ENCODE assay signal across 1 cellular context in the genomic region with DNA sequence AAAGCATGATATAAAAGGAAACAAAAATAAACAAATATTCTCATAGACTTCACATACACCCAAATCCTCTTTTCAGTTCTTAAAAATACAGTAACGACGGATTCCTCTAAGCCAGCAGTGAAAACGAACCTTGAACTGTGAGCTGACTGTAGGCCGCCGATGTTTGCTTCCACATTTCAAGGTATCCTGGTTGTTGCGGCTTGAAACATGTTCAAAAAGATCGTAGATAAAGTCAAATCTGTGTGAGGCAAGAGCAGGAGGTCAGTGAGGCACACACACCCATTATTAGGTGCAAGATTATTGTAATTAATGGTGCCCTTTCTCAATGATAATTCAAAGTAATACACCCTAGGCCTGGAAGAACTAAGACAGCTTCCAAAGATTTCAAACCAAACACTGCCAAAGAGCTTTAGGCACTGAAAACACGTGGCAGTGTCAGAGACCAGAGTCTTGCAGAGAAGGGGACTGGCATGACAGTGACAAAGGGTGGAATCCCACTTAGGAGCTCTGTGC.
TF ChIP-seq lines count a peak whose summit lies in the region.

No MANE protein-coding gene starts in this region.

TF ChIP-seq in HepG2, 621 proteins besides CTCF, POLR2A, EP300 and RAD21 (continued from another document and continues in another):
- TF ChIP-seq HNF1B (CRISPR knock-in tag; IDR thresholded peaks at IDR 0.05), result 0 out of 2 replicates have a peak, but pooled peaks have one; percentile 37
- TF ChIP-seq, protein P1, sequence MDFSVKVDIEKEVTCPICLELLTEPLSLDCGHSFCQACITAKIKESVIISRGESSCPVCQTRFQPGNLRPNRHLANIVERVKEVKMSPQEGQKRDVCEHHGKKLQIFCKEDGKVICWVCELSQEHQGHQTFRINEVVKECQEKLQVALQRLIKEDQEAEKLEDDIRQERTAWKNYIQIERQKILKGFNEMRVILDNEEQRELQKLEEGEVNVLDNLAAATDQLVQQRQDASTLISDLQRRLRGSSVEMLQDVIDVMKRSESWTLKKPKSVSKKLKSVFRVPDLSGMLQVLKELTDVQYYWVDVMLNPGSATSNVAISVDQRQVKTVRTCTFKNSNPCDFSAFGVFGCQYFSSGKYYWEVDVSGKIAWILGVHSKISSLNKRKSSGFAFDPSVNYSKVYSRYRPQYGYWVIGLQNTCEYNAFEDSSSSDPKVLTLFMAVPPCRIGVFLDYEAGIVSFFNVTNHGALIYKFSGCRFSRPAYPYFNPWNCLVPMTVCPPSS (IDR thresholded peaks at IDR 0.05), result no peak
- peak; percentile 93 for TF ChIP-seq KDM6A (CRISPR knock-in tag; IDR thresholded peaks at IDR 0.05; ENCODE audit: low read depth)
- TF ChIP-seq ZSCAN22 (CRISPR knock-in tag; IDR thresholded peaks at IDR 0.05), result no peak
- TF ChIP-seq, protein P2, sequence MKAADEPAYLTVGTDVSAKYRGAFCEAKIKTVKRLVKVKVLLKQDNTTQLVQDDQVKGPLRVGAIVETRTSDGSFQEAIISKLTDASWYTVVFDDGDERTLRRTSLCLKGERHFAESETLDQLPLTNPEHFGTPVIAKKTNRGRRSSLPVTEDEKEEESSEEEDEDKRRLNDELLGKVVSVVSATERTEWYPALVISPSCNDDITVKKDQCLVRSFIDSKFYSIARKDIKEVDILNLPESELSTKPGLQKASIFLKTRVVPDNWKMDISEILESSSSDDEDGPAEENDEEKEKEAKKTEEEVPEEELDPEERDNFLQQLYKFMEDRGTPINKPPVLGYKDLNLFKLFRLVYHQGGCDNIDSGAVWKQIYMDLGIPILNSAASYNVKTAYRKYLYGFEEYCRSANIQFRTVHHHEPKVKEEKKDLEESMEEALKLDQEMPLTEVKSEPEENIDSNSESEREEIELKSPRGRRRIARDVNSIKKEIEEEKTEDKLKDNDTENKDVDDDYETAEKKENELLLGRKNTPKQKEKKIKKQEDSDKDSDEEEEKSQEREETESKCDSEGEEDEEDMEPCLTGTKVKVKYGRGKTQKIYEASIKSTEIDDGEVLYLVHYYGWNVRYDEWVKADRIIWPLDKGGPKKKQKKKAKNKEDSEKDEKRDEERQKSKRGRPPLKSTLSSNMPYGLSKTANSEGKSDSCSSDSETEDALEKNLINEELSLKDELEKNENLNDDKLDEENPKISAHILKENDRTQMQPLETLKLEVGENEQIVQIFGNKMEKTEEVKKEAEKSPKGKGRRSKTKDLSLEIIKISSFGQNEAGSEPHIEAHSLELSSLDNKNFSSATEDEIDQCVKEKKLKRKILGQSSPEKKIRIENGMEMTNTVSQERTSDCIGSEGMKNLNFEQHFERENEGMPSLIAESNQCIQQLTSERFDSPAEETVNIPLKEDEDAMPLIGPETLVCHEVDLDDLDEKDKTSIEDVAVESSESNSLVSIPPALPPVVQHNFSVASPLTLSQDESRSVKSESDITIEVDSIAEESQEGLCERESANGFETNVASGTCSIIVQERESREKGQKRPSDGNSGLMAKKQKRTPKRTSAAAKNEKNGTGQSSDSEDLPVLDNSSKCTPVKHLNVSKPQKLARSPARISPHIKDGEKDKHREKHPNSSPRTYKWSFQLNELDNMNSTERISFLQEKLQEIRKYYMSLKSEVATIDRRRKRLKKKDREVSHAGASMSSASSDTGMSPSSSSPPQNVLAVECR (CRISPR knock-in tag; IDR thresholded peaks at IDR 0.05; ENCODE audit: borderline replicate concordance), result peak; percentile 31; the same call in 1 of the 2 replicates
- TF ChIP-seq, protein P3, sequence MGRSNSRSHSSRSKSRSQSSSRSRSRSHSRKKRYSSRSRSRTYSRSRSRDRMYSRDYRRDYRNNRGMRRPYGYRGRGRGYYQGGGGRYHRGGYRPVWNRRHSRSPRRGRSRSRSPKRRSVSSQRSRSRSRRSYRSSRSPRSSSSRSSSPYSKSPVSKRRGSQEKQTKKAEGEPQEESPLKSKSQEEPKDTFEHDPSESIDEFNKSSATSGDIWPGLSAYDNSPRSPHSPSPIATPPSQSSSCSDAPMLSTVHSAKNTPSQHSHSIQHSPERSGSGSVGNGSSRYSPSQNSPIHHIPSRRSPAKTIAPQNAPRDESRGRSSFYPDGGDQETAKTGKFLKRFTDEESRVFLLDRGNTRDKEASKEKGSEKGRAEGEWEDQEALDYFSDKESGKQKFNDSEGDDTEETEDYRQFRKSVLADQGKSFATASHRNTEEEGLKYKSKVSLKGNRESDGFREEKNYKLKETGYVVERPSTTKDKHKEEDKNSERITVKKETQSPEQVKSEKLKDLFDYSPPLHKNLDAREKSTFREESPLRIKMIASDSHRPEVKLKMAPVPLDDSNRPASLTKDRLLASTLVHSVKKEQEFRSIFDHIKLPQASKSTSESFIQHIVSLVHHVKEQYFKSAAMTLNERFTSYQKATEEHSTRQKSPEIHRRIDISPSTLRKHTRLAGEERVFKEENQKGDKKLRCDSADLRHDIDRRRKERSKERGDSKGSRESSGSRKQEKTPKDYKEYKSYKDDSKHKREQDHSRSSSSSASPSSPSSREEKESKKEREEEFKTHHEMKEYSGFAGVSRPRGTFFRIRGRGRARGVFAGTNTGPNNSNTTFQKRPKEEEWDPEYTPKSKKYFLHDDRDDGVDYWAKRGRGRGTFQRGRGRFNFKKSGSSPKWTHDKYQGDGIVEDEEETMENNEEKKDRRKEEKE (IDR thresholded peaks at IDR 0.05), result no peak
- TF ChIP-seq NFKB2 (CRISPR knock-in tag; IDR thresholded peaks at IDR 0.05; ENCODE audit: borderline replicate concordance), result no peak
- no peak for TF ChIP-seq IRX3 (CRISPR knock-in tag; IDR thresholded peaks at IDR 0.05; ENCODE audit: borderline replicate concordance, low read depth)
- TF ChIP-seq PCBP1 (IDR thresholded peaks at IDR 0.05; ENCODE audit: borderline replicate concordance, low read depth, low read length), result no peak
- no peak for TF ChIP-seq PHB2 (IDR thresholded peaks at IDR 0.05; ENCODE audit: partially characterized antibody)
- peak; percentile 80 for TF ChIP-seq ARID5B (CRISPR knock-in tag; IDR thresholded peaks at IDR 0.05)
- no peak for TF ChIP-seq RBFOX2 (IDR thresholded peaks at IDR 0.05; ENCODE audit: low read depth, low read length)
- TF ChIP-seq HDAC2 (CRISPR knock-in tag; IDR thresholded peaks at IDR 0.05), result peak; percentile 50; the same call in 1 of the 2 replicates
- TF ChIP-seq, protein P4, sequence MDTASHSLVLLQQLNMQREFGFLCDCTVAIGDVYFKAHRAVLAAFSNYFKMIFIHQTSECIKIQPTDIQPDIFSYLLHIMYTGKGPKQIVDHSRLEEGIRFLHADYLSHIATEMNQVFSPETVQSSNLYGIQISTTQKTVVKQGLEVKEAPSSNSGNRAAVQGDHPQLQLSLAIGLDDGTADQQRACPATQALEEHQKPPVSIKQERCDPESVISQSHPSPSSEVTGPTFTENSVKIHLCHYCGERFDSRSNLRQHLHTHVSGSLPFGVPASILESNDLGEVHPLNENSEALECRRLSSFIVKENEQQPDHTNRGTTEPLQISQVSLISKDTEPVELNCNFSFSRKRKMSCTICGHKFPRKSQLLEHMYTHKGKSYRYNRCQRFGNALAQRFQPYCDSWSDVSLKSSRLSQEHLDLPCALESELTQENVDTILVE (CRISPR knock-in tag; IDR thresholded peaks at IDR 0.05), result no peak; the same call in 1 of the 2 replicates
- TF ChIP-seq UBTF (CRISPR knock-in tag; IDR thresholded peaks at IDR 0.05), result no peak
- no peak for TF ChIP-seq PRMT3 (CRISPR knock-in tag; IDR thresholded peaks at IDR 0.05; ENCODE audit: borderline replicate concordance, low read depth)
- 0 out of 2 replicates have a peak, but pooled peaks have one; percentile 50 for TF ChIP-seq TARDBP (CRISPR knock-in tag; IDR thresholded peaks at IDR 0.05)
- peak; percentile 77 for TF ChIP-seq CREM (IDR thresholded peaks at IDR 0.05)
- TF ChIP-seq CREM (CRISPR knock-in tag; IDR thresholded peaks at IDR 0.05), result no peak
- TF ChIP-seq CCDC6 (CRISPR knock-in tag; IDR thresholded peaks at IDR 0.05), result no peak
- no peak for TF ChIP-seq CAMTA2 (CRISPR knock-in tag; IDR thresholded peaks at IDR 0.05; ENCODE audit: borderline replicate concordance)
- TF ChIP-seq EZH2 (conservative IDR thresholded peaks at IDR 0.05; ENCODE audit: low read depth, low read length), result no peak
- TF ChIP-seq NFE2 (CRISPR knock-in tag; IDR thresholded peaks at IDR 0.05), result no peak
- no peak for TF ChIP-seq ZFP91 (CRISPR knock-in tag; IDR thresholded peaks at IDR 0.05; ENCODE audit: borderline replicate concordance)
- TF ChIP-seq SOX13 (IDR thresholded peaks at IDR 0.05), result no peak
- TF ChIP-seq SOX13 (CRISPR knock-in tag; conservative IDR thresholded peaks at IDR 0.05 in 1 of 2, IDR thresholded peaks at IDR 0.05 in 1 of 2), result peak in 1 of 2 experiments; percentile 68; a peak in 2 of 4 replicates
- TF ChIP-seq, protein P5, sequence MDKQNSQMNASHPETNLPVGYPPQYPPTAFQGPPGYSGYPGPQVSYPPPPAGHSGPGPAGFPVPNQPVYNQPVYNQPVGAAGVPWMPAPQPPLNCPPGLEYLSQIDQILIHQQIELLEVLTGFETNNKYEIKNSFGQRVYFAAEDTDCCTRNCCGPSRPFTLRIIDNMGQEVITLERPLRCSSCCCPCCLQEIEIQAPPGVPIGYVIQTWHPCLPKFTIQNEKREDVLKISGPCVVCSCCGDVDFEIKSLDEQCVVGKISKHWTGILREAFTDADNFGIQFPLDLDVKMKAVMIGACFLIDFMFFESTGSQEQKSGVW (CRISPR knock-in tag; IDR thresholded peaks at IDR 0.05; ENCODE audit: borderline replicate concordance), result no peak
- no peak for TF ChIP-seq ZNF652 (CRISPR knock-in tag; IDR thresholded peaks at IDR 0.05; ENCODE audit: borderline replicate concordance, low read depth)
- no peak; the same call in 1 of the 2 replicates for TF ChIP-seq ZNF292 (CRISPR knock-in tag; IDR thresholded peaks at IDR 0.05; ENCODE audit: borderline replicate concordance, low read depth)
- no peak for TF ChIP-seq ZNF383 (CRISPR knock-in tag; IDR thresholded peaks at IDR 0.05; ENCODE audit: borderline replicate concordance)
- no peak for TF ChIP-seq CBFB (CRISPR knock-in tag; IDR thresholded peaks at IDR 0.05)
- TF ChIP-seq ZBTB8A (CRISPR knock-in tag; IDR thresholded peaks at IDR 0.05; ENCODE audit: borderline replicate concordance, low read depth), result no peak
- no peak for TF ChIP-seq ZNF615 (CRISPR knock-in tag; IDR thresholded peaks at IDR 0.05; ENCODE audit: borderline replicate concordance)
- 0 out of 2 replicates have a peak, but pooled peaks have one; percentile 41 for TF ChIP-seq EHMT2 (IDR thresholded peaks at IDR 0.05; ENCODE audit: borderline replicate concordance, low read depth, low read length)
- TF ChIP-seq NFATC3 (CRISPR knock-in tag; IDR thresholded peaks at IDR 0.05), result no peak
